23 cellular contexts compared by ENCODE assay signal in the genomic region with DNA sequence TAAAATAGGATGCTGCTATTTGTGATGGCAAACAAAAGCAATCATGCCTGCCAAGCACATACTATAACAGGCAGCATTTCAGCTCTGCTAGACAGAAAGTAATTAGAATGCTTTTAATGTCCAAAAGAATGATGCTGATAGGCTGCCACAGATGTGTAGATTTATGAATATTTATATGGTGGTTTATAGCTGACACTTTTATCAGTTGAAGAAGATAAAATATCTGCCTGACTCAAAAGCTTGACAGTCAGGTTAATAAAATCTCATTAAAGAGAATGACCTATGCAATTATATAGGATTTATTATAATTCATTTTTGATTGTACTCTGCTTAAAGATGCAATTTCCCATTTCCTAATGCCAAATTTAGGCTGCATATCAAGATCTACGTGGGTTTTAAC. TPM values are rescaled to one million over a fixed set of nuclear protein-coding genes. Genes with fewer than 3 reads are reported as not detected.
"Had no signal": no experiment of that assay in that cellular context is flagged by ENCODE, and none has a peak within 500 bp of the region (broad histone marks: within the 10 kb centered on the region; RNA-seq: fewer than 3 reads in every experiment).

No MANE protein-coding gene starts in this region.

- H3K9me3 ChIP-seq: breast epithelium, SJSA1 had no signal

- H3K36me3 ChIP-seq: breast epithelium, SJSA1 had no signal

- H3K27ac ChIP-seq: breast epithelium, coronary artery, SJSA1 had no signal

- H3K4me3 ChIP-seq: breast epithelium, coronary artery, SJSA1 had no signal

- DNase-seq: activated CD4-positive, alpha-beta T cell treated with anti-CD3 and anti-CD28 coated beads for 4 hours; activated CD8-positive, alpha-beta memory T cell treated with anti-CD3 and anti-CD28 coated beads, Interleukin-2, amount 50 U/mL, for 4 hours; activated CD8-positive, alpha-beta T cell treated with anti-CD3 and anti-CD28 coated beads for 36 hours; activated naive CD4-positive, alpha-beta T cell; activated T-cell treated with anti-CD3 and anti-CD28 coated beads, Interleukin-2, amount 50 U/mL, for 72 hours; aorta; caudate nucleus; KG1; NCI-H1092; NCI-H1417 treated with DMSO at 0.1 percent for 48 hours; NCI-H1694 treated with DMSO at 0.1 percent for 48 hours; NCI-H2029 treated with DMSO at 0.1 percent for 48 hours; NCI-H345; NCI-H510A; NCI-H526 treated with DMSO at 0.1 percent for 48 hours; SHP77; T-cell; T-helper 2 cell; T1000 had no signal

- H3K4me1 ChIP-seq: SJSA1 had no signal

RNA-seq across cellular contexts. Expression of a gene that starts 4.0 kb away (rescaled TPM):
- total RNA-seq: LHCN-M2, SJSA1 had no signal
- polyA plus RNA-seq: aorta had no signal
